Comparison of ENCODE assay signal across 1 cellular context in genomic region chr7:64794171-64794844, GRCh38.
TF ChIP-seq lines count a peak whose summit lies in the region.

ZNF138 (plus strand) TSS chr7:64794428; CDS start chr7:64794569, 141 bp downstream.

TF ChIP-seq in HepG2, 621 proteins besides CTCF, POLR2A, EP300 and RAD21 (continued from another document and continues in another):
- TF ChIP-seq DR1 (CRISPR knock-in tag; IDR thresholded peaks at IDR 0.05) (peak; percentile 49), TRIM22 (IDR thresholded peaks at IDR 0.05) (no peak), CSRNP1 (CRISPR knock-in tag; IDR thresholded peaks at IDR 0.05) (no peak), ZNF142 (CRISPR knock-in tag; IDR thresholded peaks at IDR 0.05) (no peak), SIX4 (CRISPR knock-in tag; IDR thresholded peaks at IDR 0.05) (no peak), ZFAT (CRISPR knock-in tag; conservative IDR thresholded peaks at IDR 0.05) (no peak), ZNF816 (CRISPR knock-in tag; IDR thresholded peaks at IDR 0.05; ENCODE audit: borderline replicate concordance) (no peak), IKZF1 (IDR thresholded peaks at IDR 0.05) (no peak), HMG20B (CRISPR knock-in tag; conservative IDR thresholded peaks at IDR 0.05) (no peak), ZNF282 (IDR thresholded peaks at IDR 0.05; ENCODE audit: partially characterized antibody) (no peak), ELF3 (CRISPR knock-in tag; IDR thresholded peaks at IDR 0.05) (no peak), NFATC3 (CRISPR knock-in tag; IDR thresholded peaks at IDR 0.05) (0 out of 2 replicates have a peak, but pooled peaks have one; percentile 29), TIGD3 (CRISPR knock-in tag; IDR thresholded peaks at IDR 0.05; ENCODE audit: borderline replicate concordance) (no peak), SALL2 (CRISPR knock-in tag; IDR thresholded peaks at IDR 0.05) (no peak), PAWR (CRISPR knock-in tag; IDR thresholded peaks at IDR 0.05; ENCODE audit: borderline replicate concordance) (no peak), MXD3 (CRISPR knock-in tag; IDR thresholded peaks at IDR 0.05) (no peak), HNRNPL (IDR thresholded peaks at IDR 0.05; ENCODE audit: low read depth, low read length) (no peak), FOXA3 (CRISPR knock-in tag; IDR thresholded peaks at IDR 0.05) (peak; percentile 22; the same call in 1 of the 2 replicates), SOX5 (CRISPR knock-in tag; IDR thresholded peaks at IDR 0.05; ENCODE audit: borderline replicate concordance) (no peak), KDM1A (CRISPR knock-in tag; IDR thresholded peaks at IDR 0.05) (no peak), STAT5B (CRISPR knock-in tag; IDR thresholded peaks at IDR 0.05) (no peak), GABPA (IDR thresholded peaks at IDR 0.05; ENCODE audit: low read depth, low read length) (peak; percentile 83), GABPA (CRISPR knock-in tag; IDR thresholded peaks at IDR 0.05; ENCODE audit: low read depth) (peak; percentile 94), ZNF18 (CRISPR knock-in tag; IDR thresholded peaks at IDR 0.05; ENCODE audit: insufficient replicate concordance) (no peak), NPAS2 (CRISPR knock-in tag; IDR thresholded peaks at IDR 0.05; ENCODE audit: borderline replicate concordance) (no peak), ATF3 (CRISPR knock-in tag; IDR thresholded peaks at IDR 0.05) (no peak), ZBTB21 (CRISPR knock-in tag; IDR thresholded peaks at IDR 0.05) (no peak), ZNF296 (CRISPR knock-in tag; conservative IDR thresholded peaks at IDR 0.05) (no peak), ZNF614 (CRISPR knock-in tag; IDR thresholded peaks at IDR 0.05; ENCODE audit: borderline replicate concordance) (no peak), E2F5 (CRISPR knock-in tag; conservative IDR thresholded peaks at IDR 0.05) (peak; percentile 82; the same call in 1 of the 2 replicates), GRHL1 (CRISPR knock-in tag; conservative IDR thresholded peaks at IDR 0.05) (no peak), ETS1 (CRISPR knock-in tag; IDR thresholded peaks at IDR 0.05) (no peak), ZNF687 (CRISPR knock-in tag; IDR thresholded peaks at IDR 0.05) (peak; percentile 74)
